ENCODE assay signal across 8 cellular contexts in the genomic region with DNA sequence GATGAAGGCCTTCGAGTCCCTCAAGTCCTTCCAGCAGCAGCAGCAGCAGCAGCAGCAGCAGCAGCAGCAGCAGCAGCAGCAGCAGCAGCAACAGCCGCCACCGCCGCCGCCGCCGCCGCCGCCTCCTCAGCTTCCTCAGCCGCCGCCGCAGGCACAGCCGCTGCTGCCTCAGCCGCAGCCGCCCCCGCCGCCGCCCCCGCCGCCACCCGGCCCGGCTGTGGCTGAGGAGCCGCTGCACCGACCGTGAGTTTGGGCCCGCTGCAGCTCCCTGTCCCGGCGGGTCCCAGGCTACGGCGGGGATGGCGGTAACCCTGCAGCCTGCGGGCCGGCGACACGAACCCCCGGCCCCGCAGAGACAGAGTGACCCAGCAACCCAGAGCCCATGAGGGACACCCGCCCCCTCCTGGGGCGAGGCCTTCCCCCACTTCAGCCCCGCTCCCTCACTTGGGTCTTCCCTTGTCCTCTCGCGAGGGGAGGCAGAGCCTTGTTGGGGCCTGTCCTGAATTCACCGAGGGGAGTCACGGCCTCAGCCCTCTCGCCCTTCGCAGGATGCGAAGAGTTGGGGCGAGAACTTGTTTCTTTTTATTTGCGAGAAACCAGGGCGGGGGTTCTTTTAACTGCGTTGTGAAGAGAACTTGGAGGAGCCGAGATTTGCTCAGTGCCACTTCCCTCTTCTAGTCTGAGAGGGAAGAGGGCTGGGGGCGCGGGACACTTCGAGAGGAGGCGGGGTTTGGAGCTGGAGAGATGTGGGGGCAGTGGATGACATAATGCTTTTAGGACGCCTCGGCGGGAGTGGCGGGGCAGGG. TPM values are rescaled to one million over a fixed set of nuclear protein-coding genes. Genes with fewer than 3 reads are reported as not detected.
DNase-seq lines count a peak whose midpoint lies in the region; ATAC-seq and TF ChIP-seq lines count a peak whose summit lies in the region.

No MANE protein-coding gene starts in this region.

- WGBS in endodermal cell (ENCODE audit: insufficient coverage in 1 of 2, insufficient read length in 1 of 2), 2 experiments = 0% methylated on average over 7 to 60 of the region's 60 CpGs

- peak overlapping the region; percentile 96 for H3K4me3 ChIP-seq in endodermal cell (ENCODE audit: low read length)

- H3K4me1 Mint-ChIP-seq in endodermal cell = peaks cover 14% of the 10 kb centered on the region

- peaks cover 11% of the 10 kb centered on the region for H3K36me3 ChIP-seq in endodermal cell (ENCODE audit: control insufficient read depth, insufficient read depth, low read length)

- no peaks in the 10 kb centered on the region for H3K9me3 ChIP-seq in endodermal cell (ENCODE audit: control insufficient read depth, low read length)

- peak overlapping the region; percentile 95 for H3K9ac ChIP-seq in endodermal cell (ENCODE audit: extremely low read depth, low read length, poor library complexity, severe bottlenecking)

- H3K9me3 Mint-ChIP-seq in endodermal cell = no peaks in the 10 kb centered on the region

- H3K36me3 Mint-ChIP-seq in endodermal cell (ENCODE audit: low read depth) = peaks cover 3% of the 10 kb centered on the region

- H3K27ac ChIP-seq in endodermal cell (ENCODE audit: low read depth, low read length) = peak overlapping the region; percentile 89

- H3K4me1 ChIP-seq in endodermal cell (ENCODE audit: control insufficient read depth, insufficient read depth, low read length) = peaks cover 3% of the 10 kb centered on the region

- peak; percentile 67 for DNase-seq in GDM1 (lab: John Stamatoyannopoulos, UW)
- DNase-seq in NCI-H774 (lab: John Stamatoyannopoulos, UW) = peak; percentile 13
- DNase-seq in activated CD8-positive, alpha-beta memory T cell treated with anti-CD3 and anti-CD28 coated beads for 24 hours = peak; percentile 70
- peak; percentile 93 for DNase-seq in endodermal cell
- DNase-seq in mucosa of gallbladder (ENCODE audit: low spot score) = peak; percentile 28
- peak in 5 of 6 experiments; percentile 32 to 60 (median 37) for DNase-seq in stimulated activated naive CD4-positive, alpha-beta T cell (lab: John Stamatoyannopoulos, UW)

- H3K27ac Mint-ChIP-seq in endodermal cell = peak overlapping the region; percentile 99

- no peak for TF ChIP-seq CTCF in endodermal cell (conservative IDR thresholded peaks at IDR 0.05)

- H3K4me3 Mint-ChIP-seq in endodermal cell = peak overlapping the region; percentile 88

- H3K27me3 Mint-ChIP-seq in endodermal cell (ENCODE audit: insufficient read depth) = peaks cover 3% of the 10 kb centered on the region

- H3K27me3 ChIP-seq in endodermal cell (ENCODE audit: control insufficient read depth, insufficient read depth, low read length, poor library complexity, severe bottlenecking) = no peaks in the 10 kb centered on the region

- peak; percentile 11 for ATAC-seq in HG03159 (IDR thresholded peaks at IDR 0.05; ENCODE audit: unreplicated experiment)
- ATAC-seq in HG02870 (IDR thresholded peaks at IDR 0.05; ENCODE audit: unreplicated experiment) = no peak

RNA-seq across cellular contexts. Expression of gene HTT, which starts 0.6 kb away (rescaled TPM):
- total RNA-seq in endodermal cell (100 to 1,000 TPM; 104 to 109 TPM), mucosa of gallbladder (51.6 TPM)
- polyA plus RNA-seq in endodermal cell (2013, experiment 1 of 2) = 29.7 TPM
- polyA plus RNA-seq in endodermal cell (2013, experiment 2 of 2) = 24.3 TPM

RNA-seq across cellular contexts. Expression of gene HTT-AS, which starts 0.7 kb away (rescaled TPM):
- total RNA-seq in endodermal cell (not detected), mucosa of gallbladder (not detected)
- not detected for polyA plus RNA-seq in endodermal cell (2013, experiment 1 of 2)
- not detected for polyA plus RNA-seq in endodermal cell (2013, experiment 2 of 2)

Comparison
In these comparisons a context has a peak if more than half of its experiments do, and no peak if none do; other contexts are left out.
1. DNase-seq: peak in every context shown above with its lines; median percentile 93 in endodermal cell; 70 in activated CD8-positive, alpha-beta memory T cell treated with anti-CD3 and anti-CD28 coated beads for 24 hours; 67 in GDM1; 37 in stimulated activated naive CD4-positive, alpha-beta T cell; 28 in mucosa of gallbladder; 13 in NCI-H774.